In the genomic region with DNA sequence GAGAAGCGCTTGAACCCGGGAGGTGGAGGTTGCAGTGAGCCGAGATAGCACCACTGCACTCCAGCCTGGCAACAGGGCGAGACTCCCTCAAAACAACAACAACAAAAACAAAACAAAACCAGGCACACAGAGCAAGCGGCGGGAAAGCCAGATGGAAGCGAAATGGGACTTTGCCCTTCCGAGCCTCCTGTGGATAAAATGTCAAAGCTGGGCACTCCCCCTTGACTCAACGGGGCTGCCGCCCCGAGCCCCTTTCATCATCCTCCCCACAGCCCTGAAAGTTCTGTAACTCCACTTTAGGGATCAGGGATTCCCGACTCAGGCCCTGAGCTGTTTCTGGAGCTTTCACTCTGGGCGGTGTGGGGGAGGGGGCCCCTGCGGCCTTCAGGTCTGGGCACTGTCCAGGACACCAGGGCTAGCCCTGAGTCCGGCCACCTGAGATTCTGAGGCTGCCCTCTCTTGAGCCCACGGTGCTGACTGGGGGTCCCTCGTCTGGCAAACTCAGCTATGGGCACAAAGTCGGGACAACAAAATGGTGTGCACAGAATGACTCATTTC, we compare ENCODE assay signal across 22 cellular contexts. TPM values are rescaled to one million over a fixed set of nuclear protein-coding genes. Genes with fewer than 3 reads are reported as not detected.
DNase-seq lines count a peak whose midpoint lies in the region; ATAC-seq, FAIRE-seq and TF ChIP-seq lines count a peak whose summit lies in the region.
"Had no signal": no experiment of that assay in that cellular context is flagged by ENCODE, and none has a peak within 500 bp of the region (broad histone marks: within the 10 kb centered on the region; RNA-seq: fewer than 3 reads in every experiment).

No MANE protein-coding gene starts in this region.

- CTCF ChIA-PET in K562 (lab: Yijun Ruan, JAX; ENCODE audit: low intra/inter-chr PET ratio) = interaction anchor here (1.1 kb wide), 1 partner anchor 89 kb away, joined by 3 read pairs; no protein-coding TSS in a partner anchor

- H3K9me1 ChIP-seq in K562 (ENCODE audit: control insufficient read depth, insufficient read depth, low read length) = no peaks in the 10 kb centered on the region

- TF ChIP-seq RAD21 in K562 (CRISPR knock-in tag; conservative IDR thresholded peaks at IDR 0.05 in 1 of 2, IDR thresholded peaks at IDR 0.05 in 1 of 2) = no peak

- intact Hi-C loops in K562 (cut with micrococcal nuclease) = loop anchor here (5.0 kb wide), 1 partner anchor 52 kb away; no protein-coding TSS in a partner anchor

- no peak overlapping the region for H3K27ac Mint-ChIP-seq in activated T-cell treated with anti-CD3 and anti-CD28 coated beads, Interleukin-2, amount 50 U/mL, for 72 hours
- H3K27ac Mint-ChIP-seq: CD4-positive, CD25-positive, alpha-beta regulatory T cell; memory B cell; T-helper 17 cell had no signal

- TF ChIP-seq CTCF in K562 (IDR thresholded peaks at IDR 0.05 in 2 of 3, conservative IDR thresholded peaks at IDR 0.05 in 1 of 3; ENCODE audit: insufficient read depth in 2 of 3, low read depth in 1 of 3, low read length in 3 of 3) (no peak), tibial nerve (IDR thresholded peaks at IDR 0.05) (no peak)

- H3K27ac ChIP-seq in K562 (ENCODE audit: extremely low read depth, low read depth, low read length) (peak overlapping the region; percentile 64; the same call in 2 of the 3 replicates), mucosa of rectum (ENCODE audit: low read depth in 2 of 2, low read length in 2 of 2) (peak overlapping the region; percentile 85), tibial nerve (peak overlapping the region in 3 of 4 donors; percentile 30 to 90 (median 86))
- H3K27ac ChIP-seq: neutrophil had no signal

- FAIRE-seq in K562 (lab: Jason Lieb, UNC) = no peak
- FAIRE-seq: A204.1, colon had no signal

- H3K9me3 ChIP-seq in K562 (replicated peaks; ENCODE audit: control insufficient read depth, insufficient read depth, low read depth, low read length) = no peaks in the 10 kb centered on the region
- no peaks in the 10 kb centered on the region for H3K9me3 ChIP-seq in mucosa of rectum (ENCODE audit: control insufficient read depth in 2 of 2, low read length in 2 of 2)
- no peaks in the 10 kb centered on the region for H3K9me3 ChIP-seq in tibial nerve
- H3K9me3 ChIP-seq: ascending aorta, gastroesophageal sphincter, neutrophil, sigmoid colon had no signal

- TF ChIP-seq POLR2A in K562 (conservative IDR thresholded peaks at IDR 0.05) (no peak), tibial nerve (IDR thresholded peaks at IDR 0.05) (no peak)

- no peak for ATAC-seq in activated T-cell treated with anti-CD3 and anti-CD28 coated beads, Interleukin-2, amount 50 U/mL, for 72 hours (replicated peaks in 1 of 2)
- ATAC-seq in K562 (no peak), HG02678 (IDR thresholded peaks at IDR 0.05; ENCODE audit: unreplicated experiment) (no peak), HG03469 (IDR thresholded peaks at IDR 0.05; ENCODE audit: unreplicated experiment) (no peak)

- WGBS in K562 (ENCODE audit: insufficient coverage, low coverage, missing lambda C conversion rate) = 62% methylated on average over 16 of the region's 18 CpGs
- 87 to 88% methylated on average over 13 to 14 of the region's 18 CpGs for WGBS in tibial nerve, 2 donors

- peaks cover 6 to 34% of the 10 kb centered on the region in 2 experiments for H3K4me1 ChIP-seq in K562 (replicated peaks in 1 of 2; ENCODE audit: control insufficient read depth in 2 of 2, insufficient read depth in 2 of 2, low read length in 2 of 2)
- H3K4me1 ChIP-seq in mucosa of rectum (ENCODE audit: control insufficient read depth in 2 of 2, insufficient read depth in 2 of 2, low read length in 2 of 2) = peaks cover 4 to 24% of the 10 kb centered on the region in 2 donors
- H3K4me1 ChIP-seq in tibial nerve = peaks cover 0 to 27% (median 9%) of the 10 kb centered on the region in 4 donors
- H3K4me1 ChIP-seq: ascending aorta had no signal

- in situ Hi-C loops in K562 (cut with MboI) = no loop called here

- peak overlapping the region; percentile 79 to 81 for H3K4me3 Mint-ChIP-seq in activated T-cell treated with anti-CD3 and anti-CD28 coated beads, Interleukin-2, amount 50 U/mL, for 72 hours
- H3K4me3 Mint-ChIP-seq: memory B cell had no signal

- H2AFZ ChIP-seq in K562 (ENCODE audit: low read depth, low read length) = peak overlapping the region; percentile 95

- BruUV-seq in K562 (replicated peaks; lab: Mats Ljungman, UMichigan) = no TSS peak

- H3K4me1 Mint-ChIP-seq in activated T-cell treated with anti-CD3 and anti-CD28 coated beads, Interleukin-2, amount 50 U/mL, for 72 hours (ENCODE audit: low read depth) = peaks cover 15% of the 10 kb centered on the region

- H3K79me2 ChIP-seq in K562 (ENCODE audit: control insufficient read depth, insufficient read depth, low read length) = no peaks in the 10 kb centered on the region

- TF ChIP-seq EP300 in K562 (IDR thresholded peaks at IDR 0.05; ENCODE audit: low read length) = no peak
- no peak for TF ChIP-seq EP300 in tibial nerve (IDR thresholded peaks at IDR 0.05)

- DNase-seq in activated T-cell treated with anti-CD3 and anti-CD28 coated beads, Interleukin-2, amount 50 U/mL, for 72 hours = no peak
- DNase-seq in activated T-cell treated with anti-CD3 and anti-CD28 coated beads for 4 hours = no peak
- DNase-seq in K562 (ENCODE audit: extremely low read depth in 1 of 4, low spot score in 3 of 4) = no peak
- DNase-seq in tibial nerve (ENCODE audit: low spot score in 2 of 2) = no peak
- DNase-seq in iPS-NIHi11 (ENCODE audit: low spot score) = no peak
- DNase-seq: DMS79 treated with DMSO at 0.1 percent for 48 hours; NCI-H1105; NK-92 treated with Interleukin-12 subunit alpha and Interleukin-12 subunit beta, amount 100 ng/mL, for 24 hours; sigmoid colon had no signal

- no peaks in the 10 kb centered on the region for H4K20me1 ChIP-seq in K562 (replicated peaks; ENCODE audit: control insufficient read depth, insufficient read depth, low read length)

- POLR2A ChIA-PET in K562 (lab: Yijun Ruan, JAX) = interaction anchor here (0.7 to 2.4 kb wide), 8 partner anchors 9 to 112 kb away, joined by 3 to 12 read pairs (median 6); a partner anchor contains a TSS

- H3K4me3 ChIP-seq in K562 (peak overlapping the region; percentile 40), mucosa of rectum (ENCODE audit: low read length in 2 of 2) (peak overlapping the region; percentile 69 to 75), tibial nerve (peak overlapping the region in 2 of 4 donors; percentile 8 to 39)

- no peaks in the 10 kb centered on the region for H3K36me3 ChIP-seq in K562 (ENCODE audit: control insufficient read depth, insufficient read depth, low read length)
- no peaks in the 10 kb centered on the region for H3K36me3 ChIP-seq in mucosa of rectum (ENCODE audit: control insufficient read depth in 2 of 2, insufficient read depth in 2 of 2, low read length in 2 of 2)
- H3K36me3 ChIP-seq in tibial nerve = no peaks in the 10 kb centered on the region
- H3K36me3 ChIP-seq: ascending aorta, gastroesophageal sphincter, neutrophil, sigmoid colon had no signal

- no peaks in the 10 kb centered on the region for H3K9me3 Mint-ChIP-seq in activated T-cell treated with anti-CD3 and anti-CD28 coated beads, Interleukin-2, amount 50 U/mL, for 72 hours
- H3K9me3 Mint-ChIP-seq: CD4-positive, CD25-positive, alpha-beta regulatory T cell; memory B cell had no signal

- H3K27me3 ChIP-seq in K562 (ENCODE audit: control insufficient read depth in 2 of 2, insufficient read depth in 2 of 2, low read length in 2 of 2) (no peaks in the 10 kb centered on the region), mucosa of rectum (ENCODE audit: control insufficient read depth in 2 of 2, insufficient read depth in 2 of 2, low read length in 2 of 2) (no peaks in the 10 kb centered on the region), tibial nerve (peaks cover 0 to 16% of the 10 kb centered on the region in 2 donors)
- H3K27me3 ChIP-seq: ascending aorta had no signal

- peaks cover 13% of the 10 kb centered on the region for H3K27me3 Mint-ChIP-seq in activated T-cell treated with anti-CD3 and anti-CD28 coated beads, Interleukin-2, amount 50 U/mL, for 72 hours (ENCODE audit: low read depth)

- peak overlapping the region; percentile 59 to 65; a peak in 2 of 4 replicates for H3K9ac ChIP-seq in K562 (ENCODE audit: insufficient read depth in 1 of 2, low read depth in 2 of 2, low read length in 2 of 2)
- H3K9ac ChIP-seq in mucosa of rectum (ENCODE audit: low read depth in 1 of 2, low read length in 2 of 2) = peak overlapping the region in 1 of 2 donors; percentile 70

- peak overlapping the region; percentile 97 for H3K4me2 ChIP-seq in K562 (ENCODE audit: insufficient read depth, low read length)

- H3K36me3 Mint-ChIP-seq in activated T-cell treated with anti-CD3 and anti-CD28 coated beads, Interleukin-2, amount 50 U/mL, for 72 hours (ENCODE audit: insufficient read depth in 2 of 2) = no peaks in the 10 kb centered on the region
- H3K36me3 Mint-ChIP-seq: CD4-positive, CD25-positive, alpha-beta regulatory T cell; memory B cell had no signal

RNA-seq across cellular contexts. Expression of a gene that starts 30.6 kb away (rescaled TPM):
- total RNA-seq in activated T-cell treated with anti-CD3 and anti-CD28 coated beads, Interleukin-2, amount 50 U/mL, for 72 hours = not detected
- total RNA-seq in K562 (2011; cell fraction: chromatin; rRNA removed; ENCODE audit: low replicate concordance) = not detected in 2 replicates
- not detected in 2 replicates for total RNA-seq in K562 (2011; cell fraction: nucleolus; rRNA removed)
- total RNA-seq in K562 (2011; cell fraction: nucleoplasm; rRNA removed) = not detected in 2 replicates
- total RNA-seq in K562 (2014; rRNA removed) (not detected in 2 replicates), K562 (2014; rRNA removed; fragmentation: Illumina TruSeq; extraction: Trizol) (not detected in 2 replicates), K562 (2015; rRNA removed; fragmentation: Illumina TruSeq; extraction: Trizol) (not detected in 2 replicates), K562 (2021) (not detected in 2 replicates), tibial nerve (not detected)
- polyA plus RNA-seq in K562 (2011; rRNA removed) (0.12 TPM in 1 of 2 replicates, not detected in the other), K562 (2014; fragmentation: Illumina TruSeq; extraction: Trizol) (not detected in 2 replicates), K562 (2014; fragmentation: Nextera tagmentation; extraction: Ambion mirVana) (not detected), K562 (2014; rRNA removed) (not detected in 2 replicates)
- not detected in 2 replicates for polyA plus RNA-seq in K562 (2011; cell fraction: cytosol; rRNA removed)
- polyA plus RNA-seq in K562 (2011; cell fraction: nucleus; rRNA removed) = 0.21 TPM in 1 of 2 replicates, not detected in the other
- not detected in 2 replicates for polyA plus RNA-seq in K562 (2012)
- not detected in 2 replicates for polyA minus RNA-seq in K562 (2011; rRNA and poly(A)+ RNA removed)
- not detected in 2 replicates for polyA minus RNA-seq in K562 (2011; cell fraction: cytosol; rRNA and poly(A)+ RNA removed)
- polyA minus RNA-seq in K562 (2011; cell fraction: nucleus; rRNA and poly(A)+ RNA removed) = not detected in 2 replicates
- total RNA-seq: ascending aorta; CD4-positive, CD25-positive, alpha-beta regulatory T cell; endothelial cell of umbilical vein; gastroesophageal sphincter; sigmoid colon; T-helper 17 cell; urinary bladder had no signal
- polyA plus RNA-seq: CD4-positive, CD25-positive, alpha-beta regulatory T cell; endothelial cell of umbilical vein; sigmoid colon; urinary bladder had no signal

RNA-seq across cellular contexts. Expression of a gene that starts 35.4 kb away (rescaled TPM):
- total RNA-seq in activated T-cell treated with anti-CD3 and anti-CD28 coated beads, Interleukin-2, amount 50 U/mL, for 72 hours = not detected
- total RNA-seq in K562 (2011; cell fraction: chromatin; rRNA removed; ENCODE audit: low replicate concordance) = 38.9 and 65.2 TPM in 2 replicates
- total RNA-seq in K562 (2011; cell fraction: nucleolus; rRNA removed) = 20.8 and 22.5 TPM in 2 replicates
- total RNA-seq in K562 (2011; cell fraction: nucleoplasm; rRNA removed) = 48.2 and 94.6 TPM in 2 replicates
- 5.0 and 6.1 TPM in 2 replicates for total RNA-seq in K562 (2014; rRNA removed)
- 5.6 and 6.5 TPM in 2 replicates for total RNA-seq in K562 (2014; rRNA removed; fragmentation: Illumina TruSeq; extraction: Trizol)
- total RNA-seq in K562 (2015; rRNA removed; fragmentation: Illumina TruSeq; extraction: Trizol) = 5.8 and 6.5 TPM in 2 replicates
- total RNA-seq in K562 (2021) = 11.9 and 15.3 TPM in 2 replicates
- polyA plus RNA-seq in K562 (2011; rRNA removed) = 9.9 and 18.7 TPM in 2 replicates
- polyA plus RNA-seq in K562 (2011; cell fraction: cytosol; rRNA removed) = 10.0 and 10.8 TPM in 2 replicates
- polyA plus RNA-seq in K562 (2011; cell fraction: nucleus; rRNA removed) = 54.0 and 57.5 TPM in 2 replicates
- 14.4 and 28.3 TPM in 2 replicates for polyA plus RNA-seq in K562 (2012)
- 16.0 and 18.5 TPM in 2 replicates for polyA plus RNA-seq in K562 (2014; fragmentation: Illumina TruSeq; extraction: Trizol)
- 10 to 100 TPM; 16.9 to 21.9 TPM for polyA plus RNA-seq in K562 (2014; fragmentation: Nextera tagmentation; extraction: Ambion mirVana)
- polyA plus RNA-seq in K562 (2014; rRNA removed) = 13.3 and 16.6 TPM in 2 replicates
- 6.4 and 6.8 TPM in 2 replicates for polyA minus RNA-seq in K562 (2011; rRNA and poly(A)+ RNA removed)
- polyA minus RNA-seq in K562 (2011; cell fraction: cytosol; rRNA and poly(A)+ RNA removed) = 7.1 and 10.8 TPM in 2 replicates
- 6.6 and 11.7 TPM in 2 replicates for polyA minus RNA-seq in K562 (2011; cell fraction: nucleus; rRNA and poly(A)+ RNA removed)
- total RNA-seq in tibial nerve = 10 to 100 TPM in 2 of 4 donors, 1 to 10 TPM in 2; 4.8 to 25.5 (median 8.9) TPM
- total RNA-seq: endothelial cell of umbilical vein had no signal
- polyA plus RNA-seq: CD4-positive, CD25-positive, alpha-beta regulatory T cell; endothelial cell of umbilical vein had no signal

Comparison
In these comparisons a context has a peak if more than half of its experiments do, and no peak if none do; other contexts are left out.
1. RNA of a gene that starts 35.4 kb away (total RNA-seq): 4.8 to 25.5 TPM in tibial nerve and 5.0 to 94.6 TPM in K562; not detected in activated T-cell treated with anti-CD3 and anti-CD28 coated beads, Interleukin-2, amount 50 U/mL, for 72 hours; every median in the first group is over 4 times any median in the second.
2. Peak in every context shown above with its lines, with median percentiles within 50 percentile points of each other: H3K27ac ChIP-seq.